8 cellular contexts compared by ENCODE assay signal in genomic region chr2:172698041-172698863, GRCh38. TPM values are rescaled to one million over a fixed set of nuclear protein-coding genes. Genes with fewer than 3 reads are reported as not detected.
DNase-seq lines count a peak whose midpoint lies in the region; ATAC-seq and TF ChIP-seq lines count a peak whose summit lies in the region.

No MANE protein-coding gene starts in this region.

- no peak overlapping the region for H3K27ac ChIP-seq in effector memory CD4-positive, alpha-beta T cell (ENCODE audit: insufficient read depth, low read length, poor library complexity, severe bottlenecking)

- BruUV-seq in Calu3 (replicated peaks; lab: Mats Ljungman, UMichigan): no TSS peak

- no peaks in the 10 kb centered on the region for H3K9me3 ChIP-seq in effector memory CD4-positive, alpha-beta T cell (ENCODE audit: control insufficient read depth, low read length)

- H3K27ac Mint-ChIP-seq in Calu3 (ENCODE audit: unreplicated experiment): no peak overlapping the region
- peak overlapping the region; percentile 55 for H3K27ac Mint-ChIP-seq in activated naive CD8-positive, alpha-beta T cell treated with anti-CD3 and anti-CD28 coated beads, Interleukin-2, amount 50 U/mL, for 24 hours

- peak; percentile 20 for DNase-seq in Calu3
- peak; percentile 95 for DNase-seq in HS-5 (ENCODE audit: low read depth)
- peak; percentile 8 for DNase-seq in activated naive CD8-positive, alpha-beta T cell treated with anti-CD3 and anti-CD28 coated beads, Interleukin-2, amount 50 U/mL, for 24 hours
- DNase-seq in retinal pigment epithelial cell (ENCODE audit: low read depth): peak; percentile 66
- no peak for DNase-seq in midbrain (lab: John Stamatoyannopoulos, UW)
- no peak for DNase-seq in activated gamma-delta T cell (lab: John Stamatoyannopoulos, UW)
- DNase-seq in effector memory CD4-positive, alpha-beta T cell: no peak

- CTCF ChIA-PET in Calu3 (lab: Charles Lee): no interaction called here

- ATAC-seq in GM21390 (IDR thresholded peaks at IDR 0.05; ENCODE audit: unreplicated experiment): peak; percentile 88
- peak; percentile 92 for ATAC-seq in activated naive CD8-positive, alpha-beta T cell treated with anti-CD3 and anti-CD28 coated beads, Interleukin-2, amount 50 U/mL, for 24 hours

- no peaks in the 10 kb centered on the region for H3K9me3 Mint-ChIP-seq in Calu3 (ENCODE audit: low read depth, unreplicated experiment)
- peaks cover 4% of the 10 kb centered on the region for H3K9me3 Mint-ChIP-seq in activated naive CD8-positive, alpha-beta T cell treated with anti-CD3 and anti-CD28 coated beads, Interleukin-2, amount 50 U/mL, for 24 hours

- H3K36me3 Mint-ChIP-seq in Calu3 (ENCODE audit: insufficient read depth, unreplicated experiment): peaks cover 4% of the 10 kb centered on the region
- H3K36me3 Mint-ChIP-seq in activated naive CD8-positive, alpha-beta T cell treated with anti-CD3 and anti-CD28 coated beads, Interleukin-2, amount 50 U/mL, for 24 hours (ENCODE audit: low read depth): peaks cover 2% of the 10 kb centered on the region

- TF ChIP-seq CTCF in Calu3 (IDR thresholded peaks at IDR 0.05; ENCODE audit: unreplicated experiment): no peak
- no peak for TF ChIP-seq CTCF in retinal pigment epithelial cell (conservative IDR thresholded peaks at IDR 0.05; ENCODE audit: low read depth, low read length)

- peaks cover 17% of the 10 kb centered on the region for H3K4me1 Mint-ChIP-seq in Calu3 (ENCODE audit: low read depth, unreplicated experiment)
- H3K4me1 Mint-ChIP-seq in activated naive CD8-positive, alpha-beta T cell treated with anti-CD3 and anti-CD28 coated beads, Interleukin-2, amount 50 U/mL, for 24 hours: peaks cover 25% of the 10 kb centered on the region

- peaks cover 2% of the 10 kb centered on the region for H3K4me1 ChIP-seq in effector memory CD4-positive, alpha-beta T cell (ENCODE audit: control insufficient read depth, insufficient read depth, low read length, poor library complexity, severe bottlenecking)

- no peak overlapping the region for H3K4me3 Mint-ChIP-seq in Calu3 (ENCODE audit: low read depth, unreplicated experiment)
- no peak overlapping the region for H3K4me3 Mint-ChIP-seq in activated naive CD8-positive, alpha-beta T cell treated with anti-CD3 and anti-CD28 coated beads, Interleukin-2, amount 50 U/mL, for 24 hours

- peaks cover 10% of the 10 kb centered on the region for H3K27me3 Mint-ChIP-seq in Calu3 (ENCODE audit: unreplicated experiment)
- H3K27me3 Mint-ChIP-seq in activated naive CD8-positive, alpha-beta T cell treated with anti-CD3 and anti-CD28 coated beads, Interleukin-2, amount 50 U/mL, for 24 hours: peaks cover 2% of the 10 kb centered on the region

- H3K36me3 ChIP-seq in effector memory CD4-positive, alpha-beta T cell (ENCODE audit: control insufficient read depth, insufficient read depth, low read length): no peaks in the 10 kb centered on the region

- intact Hi-C loops in Calu3 (cut with micrococcal nuclease; ENCODE audit: unreplicated experiment): no loop called here

- H3K4me3 ChIP-seq in retinal pigment epithelial cell (ENCODE audit: low read length): no peak overlapping the region
- no peak overlapping the region for H3K4me3 ChIP-seq in effector memory CD4-positive, alpha-beta T cell (ENCODE audit: insufficient read depth, low read depth, low read length, poor library complexity, severe bottlenecking)

- no peaks in the 10 kb centered on the region for H3K27me3 ChIP-seq in effector memory CD4-positive, alpha-beta T cell (replicated peaks; ENCODE audit: control insufficient read depth, insufficient read depth, low read length, poor library complexity, severe bottlenecking)

RNA-seq across cellular contexts. Expression of gene RAPGEF4, which starts 37.4 kb away (rescaled TPM):
- 0.37 and 1.8 TPM in 2 replicates for total RNA-seq in Calu3 (2022)

Comparison
In these comparisons a context has a peak if more than half of its experiments do, and no peak if none do; other contexts are left out.
1. DNase-seq: peak in Calu3 (single experiment), HS-5 (single experiment), activated naive CD8-positive, alpha-beta T cell treated with anti-CD3 and anti-CD28 coated beads, Interleukin-2, amount 50 U/mL, for 24 hours (single experiment) and retinal pigment epithelial cell (single experiment); none in midbrain (single experiment), activated gamma-delta T cell (single experiment) and effector memory CD4-positive, alpha-beta T cell (0 of 3).